In the genomic region with DNA sequence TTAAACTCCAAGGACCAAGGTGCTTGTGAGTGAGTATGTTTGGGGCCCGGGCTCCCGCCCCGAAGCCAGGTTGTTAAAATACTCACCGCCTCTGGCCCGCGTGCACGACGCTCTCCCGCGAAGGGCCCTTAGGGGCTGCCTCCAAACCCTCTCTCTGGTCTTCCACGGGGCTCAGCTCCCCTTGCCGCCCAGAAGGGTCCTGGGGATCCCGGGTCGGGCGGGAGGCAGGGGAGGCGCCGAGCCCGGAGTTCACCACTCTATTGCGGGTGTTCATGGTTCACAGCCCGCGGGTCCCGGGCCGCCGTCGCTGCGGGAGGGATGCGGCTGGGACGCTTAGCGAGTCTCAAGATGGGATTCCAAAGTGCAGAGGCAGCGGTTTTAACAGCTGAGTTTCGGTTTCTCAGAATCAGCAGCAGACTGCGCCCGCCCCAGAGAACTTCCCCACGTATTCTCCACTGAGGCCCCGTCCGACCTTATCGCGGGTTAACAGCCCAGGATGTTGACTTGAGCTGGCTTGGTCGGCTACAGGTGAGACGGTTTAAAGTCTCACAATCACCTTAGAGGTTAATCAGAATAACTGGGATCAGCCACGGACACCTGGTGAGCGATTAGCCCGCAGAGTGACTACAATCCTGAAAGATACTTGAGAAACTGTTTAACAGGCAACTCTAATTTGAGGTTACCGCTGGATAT, we compare ENCODE assay signal across 8 cellular contexts. TPM values are rescaled to one million over a fixed set of nuclear protein-coding genes. Genes with fewer than 3 reads are reported as not detected.
DNase-seq lines count a peak whose midpoint lies in the region; ATAC-seq and TF ChIP-seq lines count a peak whose summit lies in the region.

A gene with protein sequence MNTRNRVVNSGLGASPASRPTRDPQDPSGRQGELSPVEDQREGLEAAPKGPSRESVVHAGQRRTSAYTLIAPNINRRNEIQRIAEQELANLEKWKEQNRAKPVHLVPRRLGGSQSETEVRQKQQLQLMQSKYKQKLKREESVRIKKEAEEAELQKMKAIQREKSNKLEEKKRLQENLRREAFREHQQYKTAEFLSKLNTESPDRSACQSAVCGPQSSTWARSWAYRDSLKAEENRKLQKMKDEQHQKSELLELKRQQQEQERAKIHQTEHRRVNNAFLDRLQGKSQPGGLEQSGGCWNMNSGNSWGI (minus strand): TSS at position 350 of the 693 bp plus-strand sequence. CDS start 76 bp downstream, at position 274.

- ATAC-seq in HG02588 (IDR thresholded peaks at IDR 0.05; ENCODE audit: unreplicated experiment): peak; percentile 78
- ATAC-seq in natural killer cell: peak; percentile 86 to 91 (median 88)
- peak; percentile 81 for ATAC-seq in stimulated activated naive CD8-positive, alpha-beta T cell treated with anti-CD3 and anti-CD28 coated beads, Interleukin-15, Interleukin-2, amounts not matched to agents 100 U/mL and 50 U/mL, for 24 hours

- no peaks in the 10 kb centered on the region for H3K9me3 Mint-ChIP-seq in natural killer cell

- H3K36me3 Mint-ChIP-seq in natural killer cell: no peaks in the 10 kb centered on the region

- intact Hi-C loops in natural killer cell (cut with micrococcal nuclease): loop anchor here (2.0 to 10.0 kb wide), 3 partner anchors 31 to 1583 kb away; a partner anchor contains a TSS

- TF ChIP-seq CTCF in GM13977 (IDR thresholded peaks at IDR 0.05; ENCODE audit: extremely low read depth, insufficient read depth, missing control alignments) (no peak), natural killer cell (IDR thresholded peaks at IDR 0.05) (no peak)

- H3K4me3 Mint-ChIP-seq in natural killer cell: peak within 1 kb of the TSS; percentile 95

- peak within 1 kb of the TSS; percentile 98 to 99 for H3K27ac Mint-ChIP-seq in natural killer cell

- DNase-seq in GM13977 (ENCODE audit: low spot score) (peak; percentile 57), NOMO-1 treated with DMSO at 0.1 percent for 48 hours (lab: John Stamatoyannopoulos, UW; ENCODE audit: unreplicated experiment) (peak; percentile 74), fibroblast of gingiva (ENCODE audit: low read depth) (peak; percentile 65), natural killer cell (peak; percentile 68), SK-N-DZ (ENCODE audit: low spot score) (no peak)
- DNase-seq in activated T-cell treated with anti-CD3 and anti-CD28 coated beads, Interleukin-2, amount 50 U/mL, for 48 hours: peak; percentile 81 to 82
- peak; percentile 74 for DNase-seq in stimulated activated naive CD8-positive, alpha-beta T cell treated with anti-CD3 and anti-CD28 coated beads, Interleukin-15, Interleukin-2, amounts not matched to agents 100 U/mL and 50 U/mL, for 24 hours

- in situ Hi-C loops in GM13977 (cut with MboI; ENCODE audit: low pct_unique_long_range_greater_than_20kb, low sequenced_read_pairs, unreplicated experiment): no loop called here

- no peaks in the 10 kb centered on the region for H3K27me3 Mint-ChIP-seq in natural killer cell (ENCODE audit: low read depth in 2 of 2)

- H3K4me1 Mint-ChIP-seq in natural killer cell: peaks cover 33 to 34% of the 10 kb centered on the region in 2 donors

RNA-seq across cellular contexts. Expression of the gene that starts here (rescaled TPM):
- 10 to 100 TPM; 23.4 to 57.4 (median 34.4) TPM for total RNA-seq in natural killer cell
- polyA plus RNA-seq in SK-N-DZ (2014; cell fraction: cytosol; rRNA removed): not detected in 2 replicates
- polyA plus RNA-seq in SK-N-DZ (2014; cell fraction: nucleus; rRNA removed): not detected in 2 replicates
